Comparison of ENCODE assay signal across 1 cellular context in the genomic region with DNA sequence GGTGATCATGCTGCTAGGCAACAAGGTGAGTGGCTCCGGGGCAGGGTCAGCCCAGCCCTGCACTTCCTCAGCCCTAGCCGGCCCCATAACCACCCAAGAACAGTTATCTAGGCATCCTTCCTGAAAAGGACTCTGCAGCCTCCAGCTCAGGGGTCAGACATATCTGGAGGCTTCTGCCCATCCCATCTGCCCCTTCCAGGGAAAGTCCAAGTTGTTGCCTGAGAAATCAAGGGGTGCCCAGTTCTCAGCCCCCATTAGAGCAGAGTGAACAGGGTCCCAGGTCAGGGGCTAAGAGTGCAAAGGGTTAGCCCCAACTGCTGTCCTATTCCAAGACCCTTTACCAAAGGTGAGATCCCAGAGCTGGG.
TF ChIP-seq lines count a peak whose summit lies in the region.

No MANE protein-coding gene starts in this region.

TF ChIP-seq in IMR-90, 13 proteins besides CTCF, POLR2A, EP300 and RAD21 (continued from another document):
- TF ChIP-seq, protein P1, sequence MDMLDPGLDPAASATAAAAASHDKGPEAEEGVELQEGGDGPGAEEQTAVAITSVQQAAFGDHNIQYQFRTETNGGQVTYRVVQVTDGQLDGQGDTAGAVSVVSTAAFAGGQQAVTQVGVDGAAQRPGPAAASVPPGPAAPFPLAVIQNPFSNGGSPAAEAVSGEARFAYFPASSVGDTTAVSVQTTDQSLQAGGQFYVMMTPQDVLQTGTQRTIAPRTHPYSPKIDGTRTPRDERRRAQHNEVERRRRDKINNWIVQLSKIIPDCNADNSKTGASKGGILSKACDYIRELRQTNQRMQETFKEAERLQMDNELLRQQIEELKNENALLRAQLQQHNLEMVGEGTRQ (IDR thresholded peaks at IDR 0.05; ENCODE audit: low read depth, low read length): no peak
- TF ChIP-seq MXI1 (IDR thresholded peaks at IDR 0.05; ENCODE audit: borderline replicate concordance, low read depth, low read length) (no peak), RCOR1 (IDR thresholded peaks at IDR 0.05; ENCODE audit: insufficient replicate concordance, low read length) (no peak), FOS (IDR thresholded peaks at IDR 0.05; ENCODE audit: low read depth, low read length) (no peak), NFE2L2 (IDR thresholded peaks at IDR 0.05; ENCODE audit: low read depth, low read length) (no peak), MAFK (IDR thresholded peaks at IDR 0.05; ENCODE audit: low read depth, low read length) (no peak), MAZ (IDR thresholded peaks at IDR 0.05; ENCODE audit: borderline replicate concordance, low read depth, low read length) (no peak), CHD1 (IDR thresholded peaks at IDR 0.05; ENCODE audit: low read depth, low read length) (no peak), RFX5 (IDR thresholded peaks at IDR 0.05; ENCODE audit: low read depth, low read length) (no peak), CEBPB (IDR thresholded peaks at IDR 0.05; ENCODE audit: low read depth, low read length) (no peak), SMC3 (IDR thresholded peaks at IDR 0.05; ENCODE audit: low read depth, low read length) (no peak), BHLHE40 (IDR thresholded peaks at IDR 0.05; ENCODE audit: low read depth, low read length) (no peak)
